2 cellular contexts compared by ENCODE assay signal in genomic region chr16:87342978-87343752, GRCh38.
A peak's percentile ranks its signal among the peaks of the same experiment; 100 is the strongest.
TF ChIP-seq lines count a peak whose summit lies in the region.

No MANE protein-coding gene starts in this region.

TF ChIP-seq in HepG2, 621 proteins besides CTCF, POLR2A, EP300 and RAD21:
- TF ChIP-seq SMARCC2 (IDR thresholded peaks at IDR 0.05): no peak
- TF ChIP-seq, protein P1, sequence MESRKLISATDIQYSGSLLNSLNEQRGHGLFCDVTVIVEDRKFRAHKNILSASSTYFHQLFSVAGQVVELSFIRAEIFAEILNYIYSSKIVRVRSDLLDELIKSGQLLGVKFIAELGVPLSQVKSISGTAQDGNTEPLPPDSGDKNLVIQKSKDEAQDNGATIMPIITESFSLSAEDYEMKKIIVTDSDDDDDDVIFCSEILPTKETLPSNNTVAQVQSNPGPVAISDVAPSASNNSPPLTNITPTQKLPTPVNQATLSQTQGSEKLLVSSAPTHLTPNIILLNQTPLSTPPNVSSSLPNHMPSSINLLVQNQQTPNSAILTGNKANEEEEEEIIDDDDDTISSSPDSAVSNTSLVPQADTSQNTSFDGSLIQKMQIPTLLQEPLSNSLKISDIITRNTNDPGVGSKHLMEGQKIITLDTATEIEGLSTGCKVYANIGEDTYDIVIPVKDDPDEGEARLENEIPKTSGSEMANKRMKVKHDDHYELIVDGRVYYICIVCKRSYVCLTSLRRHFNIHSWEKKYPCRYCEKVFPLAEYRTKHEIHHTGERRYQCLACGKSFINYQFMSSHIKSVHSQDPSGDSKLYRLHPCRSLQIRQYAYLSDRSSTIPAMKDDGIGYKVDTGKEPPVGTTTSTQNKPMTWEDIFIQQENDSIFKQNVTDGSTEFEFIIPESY (CRISPR knock-in tag; IDR thresholded peaks at IDR 0.05): peak; percentile 96
- peak; percentile 6 for TF ChIP-seq AGO2 (optimal IDR thresholded peaks at IDR 0.05; ENCODE audit: low read depth, low read length)
- TF ChIP-seq ZNF777 (CRISPR knock-in tag; IDR thresholded peaks at IDR 0.05): no peak
- TF ChIP-seq, protein P2, sequence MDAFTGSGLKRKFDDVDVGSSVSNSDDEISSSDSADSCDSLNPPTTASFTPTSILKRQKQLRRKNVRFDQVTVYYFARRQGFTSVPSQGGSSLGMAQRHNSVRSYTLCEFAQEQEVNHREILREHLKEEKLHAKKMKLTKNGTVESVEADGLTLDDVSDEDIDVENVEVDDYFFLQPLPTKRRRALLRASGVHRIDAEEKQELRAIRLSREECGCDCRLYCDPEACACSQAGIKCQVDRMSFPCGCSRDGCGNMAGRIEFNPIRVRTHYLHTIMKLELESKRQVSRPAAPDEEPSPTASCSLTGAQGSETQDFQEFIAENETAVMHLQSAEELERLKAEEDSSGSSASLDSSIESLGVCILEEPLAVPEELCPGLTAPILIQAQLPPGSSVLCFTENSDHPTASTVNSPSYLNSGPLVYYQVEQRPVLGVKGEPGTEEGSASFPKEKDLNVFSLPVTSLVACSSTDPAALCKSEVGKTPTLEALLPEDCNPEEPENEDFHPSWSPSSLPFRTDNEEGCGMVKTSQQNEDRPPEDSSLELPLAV (CRISPR knock-in tag; conservative IDR thresholded peaks at IDR 0.05; ENCODE audit: low read depth): no peak
- no peak for TF ChIP-seq EHMT2 (IDR thresholded peaks at IDR 0.05; ENCODE audit: borderline replicate concordance, low read depth, low read length)
- TF ChIP-seq HOXA7 (CRISPR knock-in tag; IDR thresholded peaks at IDR 0.05): 0 out of 2 replicates have a peak, but pooled peaks have one; percentile 56
- no peak for TF ChIP-seq FOXJ3 (CRISPR knock-in tag; IDR thresholded peaks at IDR 0.05; ENCODE audit: borderline replicate concordance)
- peak; percentile 94 for TF ChIP-seq ZBTB38 (CRISPR knock-in tag; IDR thresholded peaks at IDR 0.05)
- 0 out of 2 replicates have a peak, but pooled peaks have one; percentile 75 for TF ChIP-seq AKAP8 (CRISPR knock-in tag; IDR thresholded peaks at IDR 0.05)
- TF ChIP-seq POLR2G (IDR thresholded peaks at IDR 0.05; ENCODE audit: low read depth, low read length): peak; percentile 11; the same call in 1 of the 2 replicates
- no peak for TF ChIP-seq MIER3 (CRISPR knock-in tag; IDR thresholded peaks at IDR 0.05; ENCODE audit: borderline replicate concordance)
- TF ChIP-seq ZNF275 (CRISPR knock-in tag; IDR thresholded peaks at IDR 0.05; ENCODE audit: borderline replicate concordance): no peak
- no peak for TF ChIP-seq RXRB (CRISPR knock-in tag; IDR thresholded peaks at IDR 0.05; ENCODE audit: borderline replicate concordance)
- TF ChIP-seq ARID4A (CRISPR knock-in tag; IDR thresholded peaks at IDR 0.05; ENCODE audit: borderline replicate concordance): peak; percentile 29

TF ChIP-seq in H1, 55 proteins besides CTCF, POLR2A, EP300 and RAD21:
- TF ChIP-seq PHF8 (conservative IDR thresholded peaks at IDR 0.05; ENCODE audit: low read depth, low read length) (no peak), TEAD4 (IDR thresholded peaks at IDR 0.05; ENCODE audit: low read depth, low read length) (no peak), CBX5 (IDR thresholded peaks at IDR 0.05; ENCODE audit: low read depth, low read length) (no peak), ATF3 (IDR thresholded peaks at IDR 0.05; ENCODE audit: insufficient read depth, low read depth, low read length) (no peak), GTF2F1 (IDR thresholded peaks at IDR 0.05; ENCODE audit: borderline replicate concordance, low read depth, low read length) (no peak), SP4 (IDR thresholded peaks at IDR 0.05; ENCODE audit: low read length) (no peak), BRCA1 (IDR thresholded peaks at IDR 0.05; ENCODE audit: low read depth, low read length) (no peak), POLR2AphosphoS5 (IDR thresholded peaks at IDR 0.05; ENCODE audit: low read depth, low read length) (no peak), CTBP2 (IDR thresholded peaks at IDR 0.05; ENCODE audit: borderline replicate concordance, insufficient read depth, insufficient read length, low read length) (no peak), ASH2L (IDR thresholded peaks at IDR 0.05; ENCODE audit: low read length) (no peak), JUN (IDR thresholded peaks at IDR 0.05; ENCODE audit: low read depth, low read length) (no peak), YY1 (IDR thresholded peaks at IDR 0.05; ENCODE audit: low read depth, low read length) (no peak), CEBPB (IDR thresholded peaks at IDR 0.05; ENCODE audit: low read depth, low read length) (no peak), RNF2 (IDR thresholded peaks at IDR 0.05; ENCODE audit: borderline replicate concordance, low read depth, low read length, missing control alignments, poor library complexity, severe bottlenecking) (no peak), CHD2 (IDR thresholded peaks at IDR 0.05; ENCODE audit: low read length) (no peak), KDM4A (IDR thresholded peaks at IDR 0.05; ENCODE audit: low read depth, low read length, severe bottlenecking) (no peak), RXRA (IDR thresholded peaks at IDR 0.05; ENCODE audit: insufficient read depth, low read depth, low read length) (no peak), HDAC6 (IDR thresholded peaks at IDR 0.05; ENCODE audit: low read depth, low read length) (no peak), SAP30 (IDR thresholded peaks at IDR 0.05; ENCODE audit: insufficient read depth, insufficient replicate concordance, low read length) (no peak)
- TF ChIP-seq, protein P3, sequence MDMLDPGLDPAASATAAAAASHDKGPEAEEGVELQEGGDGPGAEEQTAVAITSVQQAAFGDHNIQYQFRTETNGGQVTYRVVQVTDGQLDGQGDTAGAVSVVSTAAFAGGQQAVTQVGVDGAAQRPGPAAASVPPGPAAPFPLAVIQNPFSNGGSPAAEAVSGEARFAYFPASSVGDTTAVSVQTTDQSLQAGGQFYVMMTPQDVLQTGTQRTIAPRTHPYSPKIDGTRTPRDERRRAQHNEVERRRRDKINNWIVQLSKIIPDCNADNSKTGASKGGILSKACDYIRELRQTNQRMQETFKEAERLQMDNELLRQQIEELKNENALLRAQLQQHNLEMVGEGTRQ (IDR thresholded peaks at IDR 0.05; ENCODE audit: low read length): no peak
TF ChIP-seq in H1: peak in this region for 0.
